15 cellular contexts compared by ENCODE assay signal in the genomic region with DNA sequence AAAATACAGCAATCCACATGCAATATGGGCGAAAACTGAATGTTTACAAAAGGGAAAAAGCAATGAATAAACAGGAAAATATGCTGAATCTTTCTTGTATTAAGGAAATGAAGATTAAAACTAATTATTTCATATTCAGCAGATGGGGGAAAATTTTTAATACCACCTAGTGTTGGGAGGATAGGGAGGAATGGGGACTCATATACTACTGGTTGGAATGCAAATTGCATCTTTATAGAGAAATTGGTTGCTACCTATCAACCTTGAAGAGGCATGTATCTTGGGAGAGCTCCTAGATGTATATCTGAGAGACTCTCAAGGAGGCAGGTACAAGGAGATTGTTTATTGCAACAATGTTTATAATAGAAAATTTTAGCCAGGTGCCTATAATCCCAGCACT.
"Had no signal": no experiment of that assay in that cellular context is flagged by ENCODE, and none has a peak within 500 bp of the region (broad histone marks: within the 10 kb centered on the region; RNA-seq: fewer than 3 reads in every experiment).

No MANE protein-coding gene starts in this region.

- H3K4me3 Mint-ChIP-seq: activated CD8-positive, alpha-beta memory T cell treated with anti-CD3 and anti-CD28 coated beads, Interleukin-2, amount 10 ng/mL, durations not matched to agents 7 days and 5 days; activated T-cell treated with anti-CD3 and anti-CD28 coated beads, Interleukin-2, amount 50 U/mL, for 24 hours; stimulated activated naive CD8-positive, alpha-beta T cell treated with anti-CD3 and anti-CD28 coated beads, Interleukin-15, amount 100 ng/mL, for 72 hours; T-helper 17 cell had no signal

- H3K27me3 ChIP-seq: pancreas, testis had no signal

- H3K27ac ChIP-seq: esophagus squamous epithelium, pancreas, testis had no signal

- H3K4me3 ChIP-seq: esophagus squamous epithelium, pancreas, testis had no signal

- H3K36me3 ChIP-seq: esophagus squamous epithelium, pancreas had no signal

- H3K27me3 Mint-ChIP-seq: activated CD8-positive, alpha-beta memory T cell treated with anti-CD3 and anti-CD28 coated beads, Interleukin-2, amount 10 ng/mL, durations not matched to agents 7 days and 5 days; activated T-cell treated with anti-CD3 and anti-CD28 coated beads, Interleukin-2, amount 50 U/mL, for 24 hours; stimulated activated naive CD8-positive, alpha-beta T cell treated with anti-CD3 and anti-CD28 coated beads, Interleukin-15, amount 100 ng/mL, for 72 hours; T-helper 17 cell had no signal

- H3K36me3 Mint-ChIP-seq: activated CD8-positive, alpha-beta memory T cell treated with anti-CD3 and anti-CD28 coated beads, Interleukin-2, amount 10 ng/mL, durations not matched to agents 7 days and 5 days; activated naive CD4-positive, alpha-beta T cell treated with anti-CD3 and anti-CD28 coated beads, Interleukin-2, amount 50 U/mL, for 72 hours had no signal

- DNase-seq: activated CD4-positive, alpha-beta T cell treated with anti-CD3 and anti-CD28 coated beads, Interleukin-2, amount 50 U/mL, for 4 hours; activated CD8-positive, alpha-beta memory T cell treated with anti-CD3 and anti-CD28 coated beads, Interleukin-2, amount 10 ng/mL, durations not matched to agents 7 days and 5 days; activated effector memory CD4-positive, alpha-beta T cell treated with anti-CD3 and anti-CD28 coated beads, Interleukin-2, amount 50 U/mL, for 16 hours; activated T-cell treated with anti-CD3 and anti-CD28 coated beads, Interleukin-2, amount 50 U/mL, for 24 hours; cerebellar nuclear complex; dermis blood vessel endothelial cell; esophagus squamous epithelium; kidney; pancreas; stimulated activated CD4-positive, alpha-beta T cell treated with anti-CD3 and anti-CD28 coated beads, Interleukin-15, amount 100 ng/mL, for 24 hours; stimulated activated CD4-positive, alpha-beta T cell treated with anti-CD3 and anti-CD28 coated beads, Interleukin-4, amount 100 ng/mL, for 4 hours; stimulated activated naive CD8-positive, alpha-beta T cell treated with anti-CD3 and anti-CD28 coated beads, Interleukin-15, amount 100 ng/mL, for 72 hours; T-helper 17 cell; testis had no signal

- ATAC-seq: activated CD8-positive, alpha-beta memory T cell treated with anti-CD3 and anti-CD28 coated beads, Interleukin-2, amount 10 ng/mL, durations not matched to agents 7 days and 5 days; activated naive CD4-positive, alpha-beta T cell treated with anti-CD3 and anti-CD28 coated beads, Interleukin-2, amount 50 U/mL, for 72 hours; pancreas; stimulated activated naive CD8-positive, alpha-beta T cell treated with anti-CD3 and anti-CD28 coated beads, Interleukin-15, amount 100 ng/mL, for 72 hours; T-helper 17 cell had no signal

- H3K9me3 Mint-ChIP-seq: activated T-cell treated with anti-CD3 and anti-CD28 coated beads, Interleukin-2, amount 50 U/mL, for 24 hours; stimulated activated naive CD8-positive, alpha-beta T cell treated with anti-CD3 and anti-CD28 coated beads, Interleukin-15, amount 100 ng/mL, for 72 hours had no signal

- H3K9me3 ChIP-seq: esophagus squamous epithelium, pancreas, testis had no signal

- H3K4me1 ChIP-seq: esophagus squamous epithelium, pancreas, testis had no signal

- H3K27ac Mint-ChIP-seq: activated CD8-positive, alpha-beta memory T cell treated with anti-CD3 and anti-CD28 coated beads, Interleukin-2, amount 10 ng/mL, durations not matched to agents 7 days and 5 days; activated naive CD4-positive, alpha-beta T cell treated with anti-CD3 and anti-CD28 coated beads, Interleukin-2, amount 50 U/mL, for 72 hours; activated T-cell treated with anti-CD3 and anti-CD28 coated beads, Interleukin-2, amount 50 U/mL, for 24 hours; stimulated activated naive CD8-positive, alpha-beta T cell treated with anti-CD3 and anti-CD28 coated beads, Interleukin-15, amount 100 ng/mL, for 72 hours; T-helper 17 cell had no signal
